In genomic region chr1:155326020-155326526, GRCh38 we compare ENCODE assay signal across 10 cellular contexts. TPM values are rescaled to one million over a fixed set of nuclear protein-coding genes. Genes with fewer than 3 reads are reported as not detected.
DNase-seq lines count a peak whose midpoint lies in the region; ATAC-seq and TF ChIP-seq lines count a peak whose summit lies in the region.
"Had no signal": no experiment of that assay in that cellular context is flagged by ENCODE, and none has a peak within 500 bp of the region (broad histone marks: within the 10 kb centered on the region; RNA-seq: fewer than 3 reads in every experiment).

No MANE protein-coding gene starts in this region.

- no peak for DNase-seq in AG04450 (ENCODE audit: low read depth, low spot score)
- DNase-seq in testis, result no peak
- DNase-seq in hypothalamus (lab: John Stamatoyannopoulos, UW), result no peak
- DNase-seq in body of pancreas, result no peak
- DNase-seq: psoas muscle, T1000 had no signal

- 76 to 81% methylated on average over 6 of the region's 6 CpGs for WGBS in testis, 2 donors
- WGBS in body of pancreas, 2 donors, result 84 to 92% methylated on average over 6 of the region's 6 CpGs

- CTCF ChIA-PET in AG04450 (lab: Charles Lee), result interaction anchor here (0.8 kb wide), 1 partner anchor 76 kb away, joined by 3 read pairs; no protein-coding TSS in a partner anchor
- CTCF ChIA-PET in HEK293 (lab: Yijun Ruan, JAX), result interaction anchor here (0.6 to 8.4 kb wide), 2 partner anchors 76 to 154 kb away, joined by 6 to 77 read pairs; no protein-coding TSS in a partner anchor

- H3K36me3 Mint-ChIP-seq in activated naive CD8-positive, alpha-beta T cell, result peaks cover 2% of the 10 kb centered on the region

- ATAC-seq in GM18502 (IDR thresholded peaks at IDR 0.05; ENCODE audit: poor library complexity, unreplicated experiment) (no peak), body of pancreas (no peak)
- ATAC-seq: psoas muscle had no signal

- H3K36me3 ChIP-seq in HEK293 (ENCODE audit: control insufficient read depth in 2 of 2, insufficient read depth in 1 of 2, low read length in 2 of 2) (peaks cover 14 to 57% of the 10 kb centered on the region in 2 experiments), muscle layer of colon (ENCODE audit: insufficient read depth, low read length) (peaks cover 36% of the 10 kb centered on the region), testis (ENCODE audit: low read depth, missing control alignments) (no peaks in the 10 kb centered on the region), body of pancreas (replicated peaks in 1 of 2; ENCODE audit: insufficient read depth in 1 of 2, low read depth in 2 of 2) (peaks cover 0 to 6% of the 10 kb centered on the region in 2 donors)

- TF ChIP-seq CTCF in AG04450 (IDR thresholded peaks at IDR 0.05; ENCODE audit: low read depth, low read length) (no peak), HEK293 (tag by site-specific recombination; IDR thresholded peaks at IDR 0.05) (no peak), testis (IDR thresholded peaks at IDR 0.05) (no peak), body of pancreas (IDR thresholded peaks at IDR 0.05) (no peak)

- no peak overlapping the region for H3K9ac ChIP-seq in muscle layer of colon (ENCODE audit: low read length)

- peak overlapping the region; percentile 68 for H3K27ac Mint-ChIP-seq in activated naive CD8-positive, alpha-beta T cell

- H3K27me3 Mint-ChIP-seq in activated naive CD8-positive, alpha-beta T cell, result no peaks in the 10 kb centered on the region

- H3K9me3 Mint-ChIP-seq in activated naive CD8-positive, alpha-beta T cell (ENCODE audit: low read depth), result no peaks in the 10 kb centered on the region

- H3K27ac ChIP-seq in AG04450 (ENCODE audit: low read depth, low read length), result no peak overlapping the region
- H3K27ac ChIP-seq in HEK293 (ENCODE audit: extremely low read depth, low read depth, low read length), result peak overlapping the region; percentile 65
- H3K27ac ChIP-seq in muscle layer of colon (ENCODE audit: low read depth, low read length), result peak overlapping the region; percentile 14
- H3K27ac ChIP-seq in testis, result no peak overlapping the region
- no peak overlapping the region for H3K27ac ChIP-seq in body of pancreas

- H3K9me3 ChIP-seq in AG04450 (ENCODE audit: control insufficient read depth, insufficient read depth, low read length) (no peaks in the 10 kb centered on the region; the same call in 1 of the 2 replicates), HEK293 (ENCODE audit: control insufficient read depth, insufficient read depth, low read depth, low read length) (no peaks in the 10 kb centered on the region), muscle layer of colon (ENCODE audit: low read length) (no peaks in the 10 kb centered on the region), testis (no peaks in the 10 kb centered on the region), body of pancreas (no peaks in the 10 kb centered on the region)
- H3K9me3 ChIP-seq: psoas muscle had no signal

- intact Hi-C loops in testis (cut with DNase I; ENCODE audit: low total_unique reads), result loop anchor here (10.0 kb wide), 2 partner anchors 71 to 269 kb away; partner anchors contain the start of gene ENTREP3
- intact Hi-C loops in body of pancreas (cut with DNase I), result no loop called here

- peaks cover 17% of the 10 kb centered on the region for H3K4me1 Mint-ChIP-seq in activated naive CD8-positive, alpha-beta T cell (ENCODE audit: low read depth)

- POLR2A ChIA-PET in AG04450 (lab: Yijun Ruan, JAX) (no interaction called here), HEK293 (lab: Yijun Ruan, JAX) (interaction anchor here (0.5 kb wide), 1 partner anchor 16 kb away, joined by 3 read pairs; no protein-coding TSS in a partner anchor)

- no peaks in the 10 kb centered on the region for H3K27me3 ChIP-seq in AG04450 (ENCODE audit: control insufficient read depth, insufficient read depth, low read length)
- H3K27me3 ChIP-seq in muscle layer of colon (ENCODE audit: control insufficient read depth in 1 of 2, insufficient read depth in 2 of 2, low read length in 2 of 2), result no peaks in the 10 kb centered on the region
- no peaks in the 10 kb centered on the region for H3K27me3 ChIP-seq in testis
- H3K27me3 ChIP-seq in body of pancreas, result no peaks in the 10 kb centered on the region

- H3K4me3 Mint-ChIP-seq in activated naive CD8-positive, alpha-beta T cell, result peak overlapping the region; percentile 81

- TF ChIP-seq POLR2A in testis (IDR thresholded peaks at IDR 0.05) (no peak), body of pancreas (IDR thresholded peaks at IDR 0.05) (no peak)

- H3K4me3 ChIP-seq in AG04450 (ENCODE audit: low read depth, low read length) (peak overlapping the region; percentile 82; the same call in 1 of the 2 replicates), HEK293 (ENCODE audit: low read depth, low read length) (no peak overlapping the region), muscle layer of colon (ENCODE audit: low read depth in 1 of 2, low read length in 2 of 2) (peak overlapping the region in 1 of 2 donors; percentile 14), testis (no peak overlapping the region), body of pancreas (no peak overlapping the region)

- H3K4me1 ChIP-seq in HEK293 (ENCODE audit: control insufficient read depth, insufficient read depth, low read length) (0 out of 2 replicates have a peak, but pooled peaks cover 3% of the 10 kb centered on the region), muscle layer of colon (ENCODE audit: insufficient read depth, low read length) (peaks cover 22% of the 10 kb centered on the region), testis (peaks cover 23% of the 10 kb centered on the region), body of pancreas (peaks cover 28% of the 10 kb centered on the region)

TF ChIP-seq in HEK293, 187 proteins besides CTCF, POLR2A, EP300 and RAD21:
- peak; percentile 42 for TF ChIP-seq SP2 (tag by site-specific recombination; IDR thresholded peaks at IDR 0.05)
- no peak for TF ChIP-seq AEBP2 (tag by site-specific recombination; IDR thresholded peaks at IDR 0.05; ENCODE audit: borderline replicate concordance)
- TF ChIP-seq ZBTB17 (tag by site-specific recombination; IDR thresholded peaks at IDR 0.05), result peak; percentile 41; the same call in 1 of the 2 replicates
- TF ChIP-seq ZNF341 (tag by site-specific recombination; IDR thresholded peaks at IDR 0.05; ENCODE audit: low read depth), result peak; percentile 90
- TF ChIP-seq MYNN (tag by site-specific recombination; IDR thresholded peaks at IDR 0.05; ENCODE audit: borderline replicate concordance), result no peak

RNA-seq across cellular contexts. Expression of gene RUSC1, which starts 5.4 kb away (rescaled TPM):
- polyA plus RNA-seq in AG04450 (2011; rRNA removed), result 20.9 and 22.4 TPM in 2 replicates
- polyA minus RNA-seq in AG04450 (2011; rRNA and poly(A)+ RNA removed), result 14.4 and 17.1 TPM in 2 replicates
- total RNA-seq in testis, result 10 to 100 TPM; 13.9 to 14.9 TPM
- polyA plus RNA-seq in testis (ENCODE audit: insufficient read depth, low read depth, low replicate concordance), result 10.8 TPM
- 10 to 100 TPM; 19.4 to 21.3 TPM for total RNA-seq in body of pancreas

RNA-seq across cellular contexts. Expression of gene FDPS, which starts 17.4 kb away (rescaled TPM):
- polyA plus RNA-seq in AG04450 (2011; rRNA removed) (140 and 146 TPM in 2 replicates), testis (ENCODE audit: insufficient read depth, low read depth, low replicate concordance) (127 TPM)
- polyA minus RNA-seq in AG04450 (2011; rRNA and poly(A)+ RNA removed), result 66.8 and 76.8 TPM in 2 replicates
- total RNA-seq in testis (10 to 100 TPM; 51.6 to 81.6 TPM), body of pancreas (10 to 100 TPM; 59.7 to 94.3 TPM)

RNA-seq across cellular contexts. Expression of gene PKLR, which starts 24.8 kb away (rescaled TPM):
- not detected in 2 replicates for polyA plus RNA-seq in AG04450 (2011; rRNA removed)
- polyA minus RNA-seq in AG04450 (2011; rRNA and poly(A)+ RNA removed), result not detected in 2 replicates
- under 1 TPM; 0.25 to 0.87 TPM for total RNA-seq in testis
- 2.0 TPM for polyA plus RNA-seq in testis (ENCODE audit: insufficient read depth, low read depth, low replicate concordance)
- total RNA-seq in body of pancreas, result not detected
- total RNA-seq: psoas muscle had no signal

RNA-seq across cellular contexts. Expression of gene HCN3, which starts 48.8 kb away (rescaled TPM):
- 1.5 and 1.7 TPM in 2 replicates for polyA plus RNA-seq in AG04450 (2011; rRNA removed)
- polyA minus RNA-seq in AG04450 (2011; rRNA and poly(A)+ RNA removed), result 3.0 and 5.6 TPM in 2 replicates
- 1 to 10 TPM; 3.5 to 3.8 TPM for total RNA-seq in testis
- polyA plus RNA-seq in testis (ENCODE audit: insufficient read depth, low read depth, low replicate concordance), result 2.2 TPM
- total RNA-seq in body of pancreas, result 1 to 10 TPM; 1.3 to 2.9 TPM

RNA-seq across cellular contexts. Expression of gene CLK2, which starts 52.8 kb away (rescaled TPM):
- 40.5 and 42.6 TPM in 2 replicates for polyA plus RNA-seq in AG04450 (2011; rRNA removed)
- 61.7 and 68.9 TPM in 2 replicates for polyA minus RNA-seq in AG04450 (2011; rRNA and poly(A)+ RNA removed)
- total RNA-seq in testis, result 10 to 100 TPM; 52.8 to 54.1 TPM
- polyA plus RNA-seq in testis (ENCODE audit: insufficient read depth, low read depth, low replicate concordance), result 37.0 TPM
- total RNA-seq in body of pancreas, result 10 to 100 TPM; 36.6 to 40.7 TPM

Comparison
In these comparisons a context has a peak if more than half of its experiments do, and no peak if none do; other contexts are left out.
1. H3K27ac ChIP-seq: peak in HEK293 (single experiment) and muscle layer of colon (single experiment); none in AG04450 (single experiment), testis (0 of 2) and body of pancreas (0 of 4).